8 cellular contexts compared by ENCODE assay signal in the genomic region with DNA sequence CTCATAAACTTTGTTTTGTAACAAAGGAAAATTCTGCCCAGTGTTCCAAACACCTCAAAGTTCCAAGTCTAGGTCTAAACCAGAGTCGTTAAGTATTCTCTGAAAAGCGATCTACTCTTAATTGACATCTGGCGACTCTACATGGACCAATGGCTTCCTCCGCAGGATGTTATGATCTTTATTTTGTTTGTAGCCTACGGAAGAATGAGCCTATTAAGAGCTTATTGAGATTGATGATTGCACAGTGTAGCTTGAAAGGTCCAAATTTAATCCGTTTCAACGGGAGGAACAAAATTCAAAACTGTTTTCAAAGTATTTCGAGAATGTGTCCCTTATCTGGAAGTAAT.
DNase-seq lines count a peak whose midpoint lies in the region; ATAC-seq and TF ChIP-seq lines count a peak whose summit lies in the region.

No MANE protein-coding gene starts in this region.

- H3K4me1 ChIP-seq in gastroesophageal sphincter: peaks cover 7 to 69% (median 18%) of the 10 kb centered on the region in 3 donors

- H3K4me3 ChIP-seq in WERI-Rb-1 (ENCODE audit: low read depth, low read length) (peak overlapping the region; percentile 70), gastroesophageal sphincter (peak overlapping the region; percentile 74 to 89)

- peak overlapping the region; percentile 90 for H3K4me3 Mint-ChIP-seq in activated T-cell treated with anti-CD3 and anti-CD28 coated beads, Interleukin-2, amount 50 U/mL, for 4 hours

- no peak for ATAC-seq in activated T-cell treated with anti-CD3 and anti-CD28 coated beads, Interleukin-2, amount 50 U/mL, for 4 hours
- no peak for ATAC-seq in gastroesophageal sphincter
- peak; percentile 2 for ATAC-seq in sciatic nerve
- no peak for ATAC-seq in GM18498 (IDR thresholded peaks at IDR 0.05; ENCODE audit: unreplicated experiment)

- peaks cover 12% of the 10 kb centered on the region for H3K36me3 Mint-ChIP-seq in activated T-cell treated with anti-CD3 and anti-CD28 coated beads, Interleukin-2, amount 50 U/mL, for 4 hours (ENCODE audit: insufficient read depth)

- no peak for TF ChIP-seq POLR2A in gastroesophageal sphincter (IDR thresholded peaks at IDR 0.05)

- H3K4me1 Mint-ChIP-seq in activated T-cell treated with anti-CD3 and anti-CD28 coated beads, Interleukin-2, amount 50 U/mL, for 4 hours (ENCODE audit: low read depth): peaks cover 66% of the 10 kb centered on the region

- no peaks in the 10 kb centered on the region for H3K27me3 Mint-ChIP-seq in activated T-cell treated with anti-CD3 and anti-CD28 coated beads, Interleukin-2, amount 50 U/mL, for 4 hours (ENCODE audit: low read depth)

- H3K36me3 ChIP-seq in WERI-Rb-1 (peaks cover 20% of the 10 kb centered on the region), gastroesophageal sphincter (no peaks in the 10 kb centered on the region)

- no peak for DNase-seq in activated T-cell treated with anti-CD3 and anti-CD28 coated beads, Interleukin-2, amount 50 U/mL, for 4 hours
- no peak for DNase-seq in activated T-cell treated with anti-CD3 and anti-CD28 coated beads, Interleukin-2, amount 50 U/mL, for 1 hour
- DNase-seq in NCI-H1105 treated with DMSO at 0.1 percent for 48 hours (lab: John Stamatoyannopoulos, UW): peak; percentile 80
- peak; percentile 59 for DNase-seq in WERI-Rb-1
- no peak for DNase-seq in sciatic nerve (ENCODE audit: low spot score)
- DNase-seq in T-helper 9 cell: no peak

- TF ChIP-seq CTCF in WERI-Rb-1 (IDR thresholded peaks at IDR 0.05; ENCODE audit: low read depth, low read length): no peak
- no peak for TF ChIP-seq CTCF in gastroesophageal sphincter (IDR thresholded peaks at IDR 0.05)

- no peaks in the 10 kb centered on the region for H3K27me3 ChIP-seq in WERI-Rb-1 (ENCODE audit: insufficient read depth, low read depth, severe bottlenecking)
- no peaks in the 10 kb centered on the region for H3K27me3 ChIP-seq in gastroesophageal sphincter

- intact Hi-C loops in sciatic nerve (cut with DNase I): no loop called here

- 0% methylated on average over 7 to 8 of the region's 8 CpGs for WGBS in gastroesophageal sphincter (ENCODE audit: low coverage in 1 of 2), 2 donors

- TF ChIP-seq EP300 in gastroesophageal sphincter (IDR thresholded peaks at IDR 0.05): no peak

- H3K9me3 ChIP-seq in WERI-Rb-1 (ENCODE audit: severe bottlenecking) (no peaks in the 10 kb centered on the region), gastroesophageal sphincter (no peaks in the 10 kb centered on the region)

- H3K27ac ChIP-seq in WERI-Rb-1 (peak overlapping the region; percentile 99), gastroesophageal sphincter (peak overlapping the region; percentile 94 to 98 (median 96))

- H3K9me3 Mint-ChIP-seq in activated T-cell treated with anti-CD3 and anti-CD28 coated beads, Interleukin-2, amount 50 U/mL, for 4 hours: no peaks in the 10 kb centered on the region

Comparison
In these comparisons a context has a peak if more than half of its experiments do, and no peak if none do; other contexts are left out.
1. DNase-seq: peak in NCI-H1105 treated with DMSO at 0.1 percent for 48 hours (single experiment) and WERI-Rb-1 (single experiment); none in activated T-cell treated with anti-CD3 and anti-CD28 coated beads, Interleukin-2, amount 50 U/mL, for 4 hours (single experiment), activated T-cell treated with anti-CD3 and anti-CD28 coated beads, Interleukin-2, amount 50 U/mL, for 1 hour (single experiment), sciatic nerve (single experiment) and T-helper 9 cell (single experiment).